Comparison of ENCODE assay signal across 8 cellular contexts in genomic region chr10:24513155-24513554, GRCh38.
A peak's percentile ranks its signal among the peaks of the same experiment; 100 is the strongest.
DNase-seq lines count a peak whose midpoint lies in the region; ATAC-seq and TF ChIP-seq lines count a peak whose summit lies in the region.

No MANE protein-coding gene starts in this region.

- H3K4me1 ChIP-seq in BE2C: no peaks in the 10 kb centered on the region

- 0 out of 2 replicates have a peak, but pooled peaks have one; percentile 13 for TF ChIP-seq CTCF in BE2C (IDR thresholded peaks at IDR 0.05; ENCODE audit: low read depth, low read length)
- TF ChIP-seq CTCF in astrocyte of the cerebellum (IDR thresholded peaks at IDR 0.05; ENCODE audit: low read depth, low read length, missing control alignments): peak; percentile 57

- H3K36me3 ChIP-seq in BE2C: no peaks in the 10 kb centered on the region

- in situ Hi-C loops in astrocyte of the cerebellum (cut with HindIII; ENCODE audit: low sequenced_read_pairs): loop anchor here (25.0 kb wide), 1 partner anchor 526 kb away; no protein-coding TSS in a partner anchor

- H3K27me3 ChIP-seq in BE2C: no peaks in the 10 kb centered on the region

- ATAC-seq in HG03439 (IDR thresholded peaks at IDR 0.05; ENCODE audit: unreplicated experiment) (no peak), GM21367 (IDR thresholded peaks at IDR 0.05; ENCODE audit: unreplicated experiment) (no peak)

- DNase-seq in BE2C (no peak), HCEC 1CT (peak; percentile 15), astrocyte of the cerebellum (ENCODE audit: low read depth) (peak; percentile 26), left kidney (ENCODE audit: low read depth, low spot score) (peak; percentile 43), DMS153 treated with DMSO at 0.1 percent for 48 hours (lab: John Stamatoyannopoulos, UW; ENCODE audit: unreplicated experiment) (no peak), NCI-H446 (lab: John Stamatoyannopoulos, UW) (no peak)

- no peaks in the 10 kb centered on the region for H3K9me3 ChIP-seq in BE2C

- no peak overlapping the region for H3K4me3 ChIP-seq in BE2C (ENCODE audit: low read depth, low read length)
- no peak overlapping the region for H3K4me3 ChIP-seq in astrocyte of the cerebellum (ENCODE audit: low read depth, low read length)

Comparison
In these comparisons a context has a peak if more than half of its experiments do, and no peak if none do; other contexts are left out.
1. DNase-seq: peak in HCEC 1CT (single experiment), astrocyte of the cerebellum (single experiment) and left kidney (single experiment); none in BE2C (single experiment), DMS153 treated with DMSO at 0.1 percent for 48 hours (single experiment) and NCI-H446 (0 of 2).